8 cellular contexts compared by ENCODE assay signal in the genomic region with DNA sequence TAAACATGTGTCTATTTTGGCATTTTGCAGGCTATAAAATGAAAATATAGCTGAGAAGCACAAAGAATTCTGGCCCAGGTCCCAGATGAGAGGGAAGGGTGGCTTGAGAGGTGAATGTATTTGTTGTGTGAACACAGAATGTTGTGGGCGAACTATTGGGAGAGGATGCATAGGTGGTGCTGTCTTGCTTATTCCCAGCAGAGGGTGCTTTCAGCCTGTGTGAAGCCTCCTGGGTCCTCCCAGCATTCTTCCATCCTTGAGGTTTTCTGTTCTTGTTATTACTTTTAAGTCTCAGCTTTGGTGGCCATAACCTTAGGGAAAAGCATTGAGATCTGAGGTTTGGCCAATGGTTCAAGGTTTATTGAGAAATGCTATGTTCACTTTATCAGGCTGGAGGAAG.
A peak's percentile ranks its signal among the peaks of the same experiment; 100 is the strongest.
DNase-seq lines count a peak whose midpoint lies in the region; FAIRE-seq and TF ChIP-seq lines count a peak whose summit lies in the region.
"Had no signal": no experiment of that assay in that cellular context is flagged by ENCODE, and none has a peak within 500 bp of the region (broad histone marks: within the 10 kb centered on the region; RNA-seq: fewer than 3 reads in every experiment).

No MANE protein-coding gene starts in this region.

- DNase-seq in GM12892 (ENCODE audit: insufficient read length): no peak
- peak; percentile 53 for DNase-seq in NCI-H1105 treated with DMSO at 0.1 percent for 48 hours (lab: John Stamatoyannopoulos, UW)
- DNase-seq in epithelial cell of proximal tubule (ENCODE audit: low read depth): no peak
- no peak for DNase-seq in retinal pigment epithelial cell (ENCODE audit: low read depth)
- DNase-seq in activated T-cell treated with anti-CD3 and anti-CD28 coated beads, Interleukin-2, amount 50 U/mL, for 1 hour: no peak
- DNase-seq in foreskin melanocyte: no peak
- DNase-seq in effector CD8-positive, alpha-beta T cell (lab: John Stamatoyannopoulos, UW): no peak
- DNase-seq: T-cell had no signal

- TF ChIP-seq CTCF in epithelial cell of proximal tubule (conservative IDR thresholded peaks at IDR 0.05; ENCODE audit: low read depth, low read length): peak; percentile 70
- TF ChIP-seq CTCF in retinal pigment epithelial cell (conservative IDR thresholded peaks at IDR 0.05; ENCODE audit: low read depth, low read length): peak; percentile 65

- H3K4me3 ChIP-seq in epithelial cell of proximal tubule (ENCODE audit: low read depth, low read length) (no peak overlapping the region), retinal pigment epithelial cell (ENCODE audit: low read length) (no peak overlapping the region)

- FAIRE-seq in GM12892 (lab: Jason Lieb, UNC): peak; percentile 33

- no peak for TF ChIP-seq POLR2A in GM12892 (IDR thresholded peaks at IDR 0.05; ENCODE audit: low read depth, low read length)
